ENCODE assay signal across 11 cellular contexts in the genomic region with DNA sequence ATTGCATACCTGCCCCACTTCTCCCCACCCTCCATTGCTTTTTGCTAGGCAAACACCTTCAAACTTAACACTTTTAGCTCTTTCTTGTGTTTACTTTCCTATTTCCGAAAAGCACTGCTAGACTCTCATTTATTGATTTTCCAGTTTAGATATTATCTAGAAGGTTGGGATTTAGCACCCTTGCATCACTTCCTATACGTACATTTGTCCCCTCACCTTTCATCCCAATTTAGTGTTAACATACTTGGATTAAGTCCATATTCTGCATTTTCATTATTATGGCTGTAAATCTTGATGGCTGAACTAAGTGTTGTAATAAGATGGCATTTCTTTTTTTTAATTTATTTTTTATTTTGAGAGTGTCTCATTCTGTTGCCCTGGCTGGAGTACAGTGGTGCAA. TPM values are rescaled to one million over a fixed set of nuclear protein-coding genes. Genes with fewer than 3 reads are reported as not detected.
"Had no signal": no experiment of that assay in that cellular context is flagged by ENCODE, and none has a peak within 500 bp of the region (broad histone marks: within the 10 kb centered on the region; RNA-seq: fewer than 3 reads in every experiment).

No MANE protein-coding gene starts in this region.

- H3K4me3 Mint-ChIP-seq: GM23338, H9, HFFc6 had no signal

- H3K27ac Mint-ChIP-seq: GM23338, HFFc6 had no signal

- H3K9ac ChIP-seq: GM23248 had no signal

- H3K4me3 ChIP-seq: GM23248, GM23338, HAP-1 had no signal

- H3K4me2 ChIP-seq: GM23338 had no signal

- H3K4me1 ChIP-seq: HAP-1 had no signal

- DNase-seq: GM23248, GOT3, H7, HCEC 1CT, HFFc6 had no signal

- ATAC-seq: GM23338, HCT116 had no signal

- H3K4me1 Mint-ChIP-seq: GM23338, H9 had no signal

- H3K36me3 ChIP-seq: HAP-1 had no signal

- H2AFZ ChIP-seq: GM23248, GM23338 had no signal

- FAIRE-seq: H1, H54 had no signal

- H3K27ac ChIP-seq: GM23248 had no signal

RNA-seq across cellular contexts. Expression of gene GOLGA6L10, which starts 39.5 kb away (rescaled TPM):
- polyA plus RNA-seq: GM23248 had no signal

RNA-seq across cellular contexts. Expression of gene SAXO2, which starts 47.2 kb away (rescaled TPM):
- total RNA-seq: GM23248 had no signal
